Comparison of ENCODE assay signal across 38 cellular contexts in the genomic region with DNA sequence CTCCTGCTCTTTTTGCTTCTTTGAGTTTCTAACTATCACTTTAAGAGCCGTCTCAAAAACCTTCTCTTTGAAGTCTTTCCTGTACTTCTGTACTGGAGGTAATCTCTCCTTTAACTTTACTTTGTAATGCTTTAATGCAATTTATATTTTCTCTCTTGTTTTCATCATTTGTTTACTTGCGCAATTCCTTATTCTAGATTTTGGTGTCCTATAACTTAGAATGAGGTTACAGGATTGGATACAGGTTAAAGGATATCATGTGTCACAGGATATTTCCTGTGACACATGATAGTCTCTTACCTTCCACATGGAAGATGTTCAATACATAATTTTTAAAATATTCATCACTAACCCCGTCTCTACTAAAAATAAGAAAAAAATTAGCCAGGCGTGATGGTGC. TPM values are rescaled to one million over a fixed set of nuclear protein-coding genes. Genes with fewer than 3 reads are reported as not detected.
"Had no signal": no experiment of that assay in that cellular context is flagged by ENCODE, and none has a peak within 500 bp of the region (broad histone marks: within the 10 kb centered on the region; RNA-seq: fewer than 3 reads in every experiment).

No MANE protein-coding gene starts in this region.

- H3K4me1 Mint-ChIP-seq: brain, WTC11 had no signal

- H3K4me3 ChIP-seq: ascending aorta, breast epithelium, cardiac muscle cell, colonic mucosa, esophagus squamous epithelium, gastroesophageal sphincter, heart right ventricle had no signal

- H3K27ac Mint-ChIP-seq: activated CD4-positive, alpha-beta memory T cell treated with anti-CD3 and anti-CD28 coated beads for 36 hours; activated CD8-positive, alpha-beta memory T cell treated with anti-CD3 and anti-CD28 coated beads, Interleukin-2, amount 10 ng/mL, durations not matched to agents 7 days and 5 days; activated CD8-positive, alpha-beta T cell treated with anti-CD3 and anti-CD28 coated beads, Interleukin-2, amount 10 ng/mL, durations not matched to agents 7 days and 5 days; activated naive CD4-positive, alpha-beta T cell treated with anti-CD3 and anti-CD28 coated beads, Interleukin-2, amount 10 ng/mL, durations not matched to agents 7 days and 5 days; activated naive CD4-positive, alpha-beta T cell treated with anti-CD3 and anti-CD28 coated beads, Interleukin-2, amount 50 U/mL, for 72 hours; brain; WTC11 had no signal

- H3K36me3 Mint-ChIP-seq: activated CD4-positive, alpha-beta memory T cell treated with anti-CD3 and anti-CD28 coated beads for 36 hours; activated CD8-positive, alpha-beta memory T cell treated with anti-CD3 and anti-CD28 coated beads, Interleukin-2, amount 10 ng/mL, durations not matched to agents 7 days and 5 days; activated naive CD4-positive, alpha-beta T cell treated with anti-CD3 and anti-CD28 coated beads, Interleukin-2, amount 10 ng/mL, durations not matched to agents 7 days and 5 days; activated naive CD4-positive, alpha-beta T cell treated with anti-CD3 and anti-CD28 coated beads, Interleukin-2, amount 50 U/mL, for 72 hours; activated naive CD8-positive, alpha-beta T cell treated with anti-CD3 and anti-CD28 coated beads, Interleukin-2, amount 10 ng/mL, durations not matched to agents 7 days and 5 days; brain; WTC11 had no signal

- ATAC-seq: activated CD8-positive, alpha-beta memory T cell treated with anti-CD3 and anti-CD28 coated beads, Interleukin-2, amount 10 ng/mL, durations not matched to agents 7 days and 5 days; activated CD8-positive, alpha-beta T cell treated with anti-CD3 and anti-CD28 coated beads, Interleukin-2, amount 10 ng/mL, durations not matched to agents 7 days and 5 days; activated naive CD4-positive, alpha-beta T cell treated with anti-CD3 and anti-CD28 coated beads, Interleukin-2, amount 50 U/mL, for 72 hours; gastroesophageal sphincter; heart right ventricle; WTC11 had no signal

- H3K27me3 ChIP-seq: ascending aorta, breast epithelium, cardiac muscle cell, colonic mucosa had no signal

- H3K36me3 ChIP-seq: ascending aorta, breast epithelium, cardiac muscle cell, colonic mucosa, esophagus squamous epithelium, gastroesophageal sphincter, heart right ventricle had no signal

- H3K4me1 ChIP-seq: ascending aorta, breast epithelium, colonic mucosa, esophagus squamous epithelium, gastroesophageal sphincter had no signal

- DNase-seq: activated CD4-positive, alpha-beta memory T cell treated with anti-CD3 and anti-CD28 coated beads for 36 hours; activated CD4-positive, alpha-beta T cell treated with anti-CD3 and anti-CD28 coated beads for 1 hour; activated CD4-positive, alpha-beta T cell treated with anti-CD3 and anti-CD28 coated beads for 4 hours; activated CD4-positive, alpha-beta T cell treated with anti-CD3 and anti-CD28 coated beads, Interleukin-2, amount 50 U/mL, for 1 hour; activated CD8-positive, alpha-beta memory T cell treated with anti-CD3 and anti-CD28 coated beads, Interleukin-2, amount 10 ng/mL, durations not matched to agents 7 days and 5 days; activated CD8-positive, alpha-beta memory T cell treated with anti-CD3 and anti-CD28 coated beads, Interleukin-2, amount 50 U/mL, for 4 hours; activated CD8-positive, alpha-beta T cell treated with anti-CD3 and anti-CD28 coated beads, Interleukin-2, amount 10 ng/mL, durations not matched to agents 7 days and 5 days; activated gamma-delta T cell; activated naive CD4-positive, alpha-beta T cell; activated naive CD4-positive, alpha-beta T cell treated with anti-CD3 and anti-CD28 coated beads, Interleukin-2, amount 10 ng/mL, durations not matched to agents 7 days and 5 days; activated naive CD8-positive, alpha-beta T cell treated with anti-CD3 and anti-CD28 coated beads, Interleukin-2, amount 10 ng/mL, durations not matched to agents 7 days and 5 days; activated T-cell treated with anti-CD3 and anti-CD28 coated beads, Interleukin-2, amount 50 U/mL, for 1 hour; activated T-cell treated with anti-CD3 and anti-CD28 coated beads, Interleukin-2, amount 50 U/mL, for 48 hours; central memory CD4-positive, alpha-beta T cell; cerebellar nuclear complex; colonic mucosa; effector CD8-positive, alpha-beta T cell; esophagus squamous epithelium; foreskin melanocyte; heart right ventricle; T-helper 2 cell had no signal

- H3K9me3 Mint-ChIP-seq: activated CD4-positive, alpha-beta memory T cell treated with anti-CD3 and anti-CD28 coated beads for 36 hours; activated naive CD4-positive, alpha-beta T cell treated with anti-CD3 and anti-CD28 coated beads, Interleukin-2, amount 10 ng/mL, durations not matched to agents 7 days and 5 days; WTC11 had no signal

- H3K9me3 ChIP-seq: ascending aorta, breast epithelium, colonic mucosa, esophagus squamous epithelium, gastroesophageal sphincter, heart right ventricle had no signal

- H3K27ac ChIP-seq: ascending aorta, breast epithelium, cardiac muscle cell, colonic mucosa, epithelial cell of prostate, esophagus squamous epithelium, gastroesophageal sphincter, heart right ventricle, VCaP had no signal

- H3K4me3 Mint-ChIP-seq: activated CD4-positive, alpha-beta memory T cell treated with anti-CD3 and anti-CD28 coated beads for 36 hours; activated CD8-positive, alpha-beta memory T cell treated with anti-CD3 and anti-CD28 coated beads, Interleukin-2, amount 10 ng/mL, durations not matched to agents 7 days and 5 days; activated CD8-positive, alpha-beta T cell treated with anti-CD3 and anti-CD28 coated beads, Interleukin-2, amount 10 ng/mL, durations not matched to agents 7 days and 5 days; activated naive CD4-positive, alpha-beta T cell treated with anti-CD3 and anti-CD28 coated beads, Interleukin-2, amount 10 ng/mL, durations not matched to agents 7 days and 5 days; activated naive CD8-positive, alpha-beta T cell treated with anti-CD3 and anti-CD28 coated beads, Interleukin-2, amount 10 ng/mL, durations not matched to agents 7 days and 5 days; brain; WTC11 had no signal

RNA-seq across cellular contexts. Expression of gene CPN1, which starts 42.4 kb away (rescaled TPM):
- total RNA-seq: activated CD4-positive, alpha-beta memory T cell treated with anti-CD3 and anti-CD28 coated beads for 36 hours; activated CD8-positive, alpha-beta memory T cell treated with anti-CD3 and anti-CD28 coated beads for 36 hours; activated CD8-positive, alpha-beta memory T cell treated with anti-CD3 and anti-CD28 coated beads, Interleukin-2, amount 10 ng/mL, durations not matched to agents 7 days and 5 days; activated CD8-positive, alpha-beta T cell treated with anti-CD3 and anti-CD28 coated beads, Interleukin-2, amount 10 ng/mL, durations not matched to agents 7 days and 5 days; activated naive CD4-positive, alpha-beta T cell treated with anti-CD3 and anti-CD28 coated beads, Interleukin-2, amount 50 U/mL, for 72 hours; activated naive CD8-positive, alpha-beta T cell treated with anti-CD3 and anti-CD28 coated beads, Interleukin-2, amount 10 ng/mL, durations not matched to agents 7 days and 5 days; ascending aorta; breast epithelium; cardiac muscle cell; colonic mucosa; dermis microvascular lymphatic vessel endothelial cell; endothelial cell of umbilical vein; esophagus squamous epithelium; fibroblast of lung; fibroblast of villous mesenchyme; gastroesophageal sphincter; glomerular endothelial cell; heart right ventricle; T-helper 1 cell treated with Interleukin-12 subunit alpha and Interleukin-12 subunit beta and Interleukin-4 antibody, amounts not matched to agents 30 ng/mL and 1 ng/mL, for 36 hours had no signal
- polyA plus RNA-seq: cardiac muscle cell, endothelial cell of umbilical vein, esophagus, fibroblast of lung, heart right ventricle had no signal
